1 cellular context compared by ENCODE assay signal in genomic region chr12:95072900-95073697, GRCh38.
TF ChIP-seq lines count a peak whose summit lies in the region.

NR2C1 (minus strand) TSS chr12:95073618; CDS start chr12:95067384, 6,234 bp downstream.

TF ChIP-seq in K562, 482 proteins besides CTCF, POLR2A, EP300 and RAD21 (continued from another document and continues in another):
- TF ChIP-seq ZNF395 (CRISPR knock-in tag; IDR thresholded peaks at IDR 0.05) (no peak; the same call in 1 of the 2 replicates), SMARCE1 (IDR thresholded peaks at IDR 0.05) (no peak), CUX1 (CRISPR knock-in tag; IDR thresholded peaks at IDR 0.05) (no peak), KDM4B (IDR thresholded peaks at IDR 0.05; ENCODE audit: borderline replicate concordance in 2 of 2, low read depth in 1 of 2) (no peak; a peak in 1 of 4 replicates), SRSF9 (IDR thresholded peaks at IDR 0.05; ENCODE audit: borderline replicate concordance, low read depth, low read length) (no peak), HMGXB4 (CRISPR knock-in tag; IDR thresholded peaks at IDR 0.05) (0 out of 2 replicates have a peak, but pooled peaks have one; percentile 59), HINFP (tag; conservative IDR thresholded peaks at IDR 0.05; ENCODE audit: low read depth) (no peak), ZBTB5 (IDR thresholded peaks at IDR 0.05) (no peak), USF2 (CRISPR knock-in tag; IDR thresholded peaks at IDR 0.05) (no peak), TOE1 (IDR thresholded peaks at IDR 0.05; ENCODE audit: borderline replicate concordance) (peak; percentile 55; the same call in 1 of the 2 replicates), TOE1 (CRISPR knock-in tag; IDR thresholded peaks at IDR 0.05; ENCODE audit: borderline replicate concordance, low read depth) (peak; percentile 26; the same call in 1 of the 2 replicates), SMARCA5 (IDR thresholded peaks at IDR 0.05) (no peak), ATF4 (CRISPR knock-in tag; IDR thresholded peaks at IDR 0.05) (no peak), XRCC5 (IDR thresholded peaks at IDR 0.05; ENCODE audit: low read depth, low read length) (no peak), YBX1 (IDR thresholded peaks at IDR 0.05) (no peak), KLF10 (CRISPR knock-in tag; IDR thresholded peaks at IDR 0.05) (no peak), RBM25 (IDR thresholded peaks at IDR 0.05; ENCODE audit: low read depth, low read length, severe bottlenecking) (no peak), TCF7L2 (IDR thresholded peaks at IDR 0.05; ENCODE audit: low read depth, low read length) (no peak), STAT5B (CRISPR knock-in tag; IDR thresholded peaks at IDR 0.05) (no peak), HLTF (IDR thresholded peaks at IDR 0.05) (0 out of 2 replicates have a peak, but pooled peaks have one; percentile 46), MYC (IDR thresholded peaks at IDR 0.05; ENCODE audit: low read depth, low read length) (no peak), MYC (CRISPR knock-in tag; IDR thresholded peaks at IDR 0.05; ENCODE audit: borderline replicate concordance, low read depth) (no peak), EZH2 (IDR thresholded peaks at IDR 0.05; ENCODE audit: borderline replicate concordance, low read depth, low read length) (no peak), C11orf30 (IDR thresholded peaks at IDR 0.05; ENCODE audit: low read depth) (peak; percentile 56; the same call in 1 of the 2 replicates), CCNT2 (IDR thresholded peaks at IDR 0.05; ENCODE audit: borderline replicate concordance, extremely low read depth, insufficient read length, low read depth, low read length) (peak; percentile 20), SIX5 (IDR thresholded peaks at IDR 0.05; ENCODE audit: borderline replicate concordance in 1 of 2, insufficient read depth in 1 of 2, low read depth in 1 of 2, low read length in 2 of 2) (no peak), HNRNPH1 (optimal IDR thresholded peaks at IDR 0.05; ENCODE audit: low read depth, low read length) (no peak), CBX5 (IDR thresholded peaks at IDR 0.05; ENCODE audit: borderline replicate concordance, low read depth) (no peak), HCFC1 (IDR thresholded peaks at IDR 0.05; ENCODE audit: low read depth, low read length) (peak; percentile 65), ZNF699 (CRISPR knock-in tag; IDR thresholded peaks at IDR 0.05; ENCODE audit: insufficient replicate concordance) (no peak), TAF15 (IDR thresholded peaks at IDR 0.05; ENCODE audit: low read depth, low read length) (no peak), HMG20A (CRISPR knock-in tag; conservative IDR thresholded peaks at IDR 0.05) (no peak), BCL6 (CRISPR knock-in tag; IDR thresholded peaks at IDR 0.05) (no peak), PREB (CRISPR knock-in tag; IDR thresholded peaks at IDR 0.05) (no peak), TFE3 (CRISPR knock-in tag; IDR thresholded peaks at IDR 0.05) (no peak), ZKSCAN1 (IDR thresholded peaks at IDR 0.05; ENCODE audit: low read depth, low read length) (0 out of 2 replicates have a peak, but pooled peaks have one; percentile 11), TGIF2 (CRISPR knock-in tag; IDR thresholded peaks at IDR 0.05) (0 out of 2 replicates have a peak, but pooled peaks have one; percentile 60), MYNN (IDR thresholded peaks at IDR 0.05) (no peak), MYNN (CRISPR knock-in tag; IDR thresholded peaks at IDR 0.05) (no peak), TCF3 (CRISPR knock-in tag; IDR thresholded peaks at IDR 0.05) (no peak), ZC3H8 (IDR thresholded peaks at IDR 0.05) (no peak), TRIM28 (IDR thresholded peaks at IDR 0.05) (peak; percentile 34; the same call in 1 of the 2 replicates), RFX1 (IDR thresholded peaks at IDR 0.05) (no peak), GATAD2B (IDR thresholded peaks at IDR 0.05; ENCODE audit: borderline replicate concordance) (no peak; the same call in 1 of the 2 replicates), NBN (IDR thresholded peaks at IDR 0.05; ENCODE audit: low read depth) (peak; percentile 74; the same call in 1 of the 2 replicates), EGR1 (conservative IDR thresholded peaks at IDR 0.05) (peak; percentile 53), ATF3 (IDR thresholded peaks at IDR 0.05) (no peak), ATF3 (CRISPR knock-in tag; conservative IDR thresholded peaks at IDR 0.05) (no peak)
